Comparison of ENCODE assay signal across 22 cellular contexts in genomic region chr4:58406762-58407161, GRCh38.
A peak's percentile ranks its signal among the peaks of the same experiment; 100 is the strongest.
DNase-seq lines count a peak whose midpoint lies in the region; ATAC-seq and TF ChIP-seq lines count a peak whose summit lies in the region.
"Had no signal": no experiment of that assay in that cellular context is flagged by ENCODE, and none has a peak within 500 bp of the region (broad histone marks: within the 10 kb centered on the region; RNA-seq: fewer than 3 reads in every experiment).

No MANE protein-coding gene starts in this region.

- H3K4me1 Mint-ChIP-seq in mesothelial cell of epicardium: peaks cover 13% of the 10 kb centered on the region
- H3K4me1 Mint-ChIP-seq in type B pancreatic cell (ENCODE audit: unreplicated experiment): peaks cover 6% of the 10 kb centered on the region
- H3K4me1 Mint-ChIP-seq: CD14-positive monocyte; CD4-positive, alpha-beta memory T cell; CD4-positive, CD25-positive, alpha-beta regulatory T cell; CD8-positive, alpha-beta memory T cell had no signal

- DNase-seq in Right ventricle myocardium superior (no peak), left cardiac atrium (no peak), mesothelial cell of epicardium (ENCODE audit: low spot score in 2 of 2, unreplicated experiment in 2 of 2) (no peak), type B pancreatic cell (ENCODE audit: extremely low spot score, unreplicated experiment) (no peak), NCI-H146 treated with DMSO at 0.1 percent for 48 hours (lab: John Stamatoyannopoulos, UW; ENCODE audit: unreplicated experiment) (no peak)
- DNase-seq: 8988T; ACHN; BE2C; C1 segment of cervical spinal cord; CD4-positive, alpha-beta memory T cell; CD4-positive, CD25-positive, alpha-beta regulatory T cell; CD8-positive, alpha-beta memory T cell; COR-L47; DMS 273 treated with DMSO at 0.1 percent for 48 hours; DMS153; DMS53; DMS79; DND-41; EL; GDM1 had no signal

- H3K27me3 Mint-ChIP-seq in mesothelial cell of epicardium (ENCODE audit: low read depth) (no peaks in the 10 kb centered on the region), type B pancreatic cell (no peaks in the 10 kb centered on the region)
- H3K27me3 Mint-ChIP-seq: CD4-positive, alpha-beta memory T cell; CD4-positive, CD25-positive, alpha-beta regulatory T cell; CD8-positive, alpha-beta memory T cell had no signal

- H3K9me3 Mint-ChIP-seq in mesothelial cell of epicardium (peaks cover 27% of the 10 kb centered on the region), type B pancreatic cell (peaks cover 8% of the 10 kb centered on the region)

- peak; percentile 73 for ATAC-seq in Right ventricle myocardium superior (ENCODE audit: poor library complexity)
- ATAC-seq in left cardiac atrium: no peak
- ATAC-seq: GM12878 had no signal

- H3K27ac Mint-ChIP-seq in mesothelial cell of epicardium (peak overlapping the region; percentile 19), type B pancreatic cell (peak overlapping the region; percentile 29)
- H3K27ac Mint-ChIP-seq: CD14-positive monocyte; CD4-positive, alpha-beta memory T cell; CD4-positive, CD25-positive, alpha-beta regulatory T cell; CD8-positive, alpha-beta memory T cell had no signal

- intact Hi-C loops in Right ventricle myocardium superior (cut with DNase I): no loop called here
- intact Hi-C loops in left cardiac atrium (cut with DNase I): no loop called here

- TF ChIP-seq CTCF in mesothelial cell of epicardium (IDR thresholded peaks at IDR 0.05; ENCODE audit: unreplicated experiment) (no peak), type B pancreatic cell (conservative IDR thresholded peaks at IDR 0.05) (no peak)

- H3K36me3 Mint-ChIP-seq in mesothelial cell of epicardium: peaks cover 16% of the 10 kb centered on the region
- peaks cover 3% of the 10 kb centered on the region for H3K36me3 Mint-ChIP-seq in type B pancreatic cell
- H3K36me3 Mint-ChIP-seq: CD14-positive monocyte; CD4-positive, CD25-positive, alpha-beta regulatory T cell; CD8-positive, alpha-beta memory T cell had no signal

- H3K4me3 Mint-ChIP-seq in mesothelial cell of epicardium (no peak overlapping the region), type B pancreatic cell (peak overlapping the region; percentile 15)
- H3K4me3 Mint-ChIP-seq: CD14-positive monocyte; CD4-positive, alpha-beta memory T cell; CD4-positive, CD25-positive, alpha-beta regulatory T cell; CD8-positive, alpha-beta memory T cell had no signal
